In the genomic region with DNA sequence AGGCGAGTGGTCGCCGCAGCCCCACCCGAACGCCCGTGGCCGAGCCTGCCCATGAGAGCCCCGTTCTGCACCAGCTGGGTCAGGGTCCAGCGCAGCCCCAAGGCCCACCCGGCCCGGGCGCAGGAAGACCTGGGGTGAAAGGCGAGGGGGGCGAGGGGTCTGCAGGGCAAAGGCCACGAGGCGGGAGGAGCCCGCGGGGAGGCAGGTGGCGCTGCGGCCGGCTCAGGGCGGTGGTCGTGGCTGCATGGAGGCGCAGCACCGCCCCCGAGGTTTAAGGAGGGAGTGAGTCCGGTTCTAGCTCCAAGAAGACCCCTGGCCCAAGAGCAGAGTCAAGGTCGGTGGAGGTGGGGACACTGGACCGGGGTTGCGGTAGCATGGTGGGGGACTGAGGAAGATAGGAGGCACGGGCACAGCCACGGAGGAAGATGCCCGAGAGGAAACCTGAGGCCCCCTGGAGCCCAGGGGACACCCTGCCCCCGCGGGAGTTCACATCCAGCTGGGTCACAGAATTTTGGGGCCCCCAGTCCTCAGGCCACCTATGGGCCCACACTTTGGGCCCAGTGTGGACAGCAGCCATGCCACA, we compare ENCODE assay signal across 1 cellular context.
TF ChIP-seq lines count a peak whose summit lies in the region.

No MANE protein-coding gene starts in this region.

TF ChIP-seq in HCT116, 20 proteins besides CTCF, POLR2A, EP300 and RAD21 (continued from another document):
- TF ChIP-seq, protein P1, sequence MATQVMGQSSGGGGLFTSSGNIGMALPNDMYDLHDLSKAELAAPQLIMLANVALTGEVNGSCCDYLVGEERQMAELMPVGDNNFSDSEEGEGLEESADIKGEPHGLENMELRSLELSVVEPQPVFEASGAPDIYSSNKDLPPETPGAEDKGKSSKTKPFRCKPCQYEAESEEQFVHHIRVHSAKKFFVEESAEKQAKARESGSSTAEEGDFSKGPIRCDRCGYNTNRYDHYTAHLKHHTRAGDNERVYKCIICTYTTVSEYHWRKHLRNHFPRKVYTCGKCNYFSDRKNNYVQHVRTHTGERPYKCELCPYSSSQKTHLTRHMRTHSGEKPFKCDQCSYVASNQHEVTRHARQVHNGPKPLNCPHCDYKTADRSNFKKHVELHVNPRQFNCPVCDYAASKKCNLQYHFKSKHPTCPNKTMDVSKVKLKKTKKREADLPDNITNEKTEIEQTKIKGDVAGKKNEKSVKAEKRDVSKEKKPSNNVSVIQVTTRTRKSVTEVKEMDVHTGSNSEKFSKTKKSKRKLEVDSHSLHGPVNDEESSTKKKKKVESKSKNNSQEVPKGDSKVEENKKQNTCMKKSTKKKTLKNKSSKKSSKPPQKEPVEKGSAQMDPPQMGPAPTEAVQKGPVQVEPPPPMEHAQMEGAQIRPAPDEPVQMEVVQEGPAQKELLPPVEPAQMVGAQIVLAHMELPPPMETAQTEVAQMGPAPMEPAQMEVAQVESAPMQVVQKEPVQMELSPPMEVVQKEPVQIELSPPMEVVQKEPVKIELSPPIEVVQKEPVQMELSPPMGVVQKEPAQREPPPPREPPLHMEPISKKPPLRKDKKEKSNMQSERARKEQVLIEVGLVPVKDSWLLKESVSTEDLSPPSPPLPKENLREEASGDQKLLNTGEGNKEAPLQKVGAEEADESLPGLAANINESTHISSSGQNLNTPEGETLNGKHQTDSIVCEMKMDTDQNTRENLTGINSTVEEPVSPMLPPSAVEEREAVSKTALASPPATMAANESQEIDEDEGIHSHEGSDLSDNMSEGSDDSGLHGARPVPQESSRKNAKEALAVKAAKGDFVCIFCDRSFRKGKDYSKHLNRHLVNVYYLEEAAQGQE (IDR thresholded peaks at IDR 0.05; ENCODE audit: low read depth) = no peak
- TF ChIP-seq POLR2AphosphoS5 (IDR thresholded peaks at IDR 0.05; ENCODE audit: low read depth, low read length) = no peak
- no peak for TF ChIP-seq JUND (IDR thresholded peaks at IDR 0.05)
- TF ChIP-seq, protein P2, sequence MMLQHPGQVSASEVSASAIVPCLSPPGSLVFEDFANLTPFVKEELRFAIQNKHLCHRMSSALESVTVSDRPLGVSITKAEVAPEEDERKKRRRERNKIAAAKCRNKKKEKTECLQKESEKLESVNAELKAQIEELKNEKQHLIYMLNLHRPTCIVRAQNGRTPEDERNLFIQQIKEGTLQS (IDR thresholded peaks at IDR 0.05) = no peak
- TF ChIP-seq ELF1 (IDR thresholded peaks at IDR 0.05; ENCODE audit: borderline replicate concordance, low read depth) = no peak
